ENCODE assay signal across 1 cellular context in genomic region chr7:156620246-156620775, GRCh38.
A peak's percentile ranks its signal among the peaks of the same experiment; 100 is the strongest.
TF ChIP-seq lines count a peak whose summit lies in the region.

No MANE protein-coding gene starts in this region.

TF ChIP-seq in K562, 482 proteins besides CTCF, POLR2A, EP300 and RAD21 (continued from another document and continues in another):
- TF ChIP-seq CREB3 (tag; conservative IDR thresholded peaks at IDR 0.05; ENCODE audit: low read depth) (peak; percentile 95), NR4A1 (CRISPR knock-in tag; IDR thresholded peaks at IDR 0.05) (no peak), NR4A1 (tag; IDR thresholded peaks at IDR 0.05) (peak; percentile 84), ESRRA (IDR thresholded peaks at IDR 0.05; ENCODE audit: borderline replicate concordance, low read depth) (no peak), PTRF (tag; IDR thresholded peaks at IDR 0.05) (peak; percentile 74), KLF6 (CRISPR knock-in tag; IDR thresholded peaks at IDR 0.05; ENCODE audit: borderline replicate concordance) (no peak), GTF2A2 (tag; IDR thresholded peaks at IDR 0.05) (peak; percentile 72; the same call in 1 of the 2 replicates), TEAD1 (CRISPR knock-in tag; IDR thresholded peaks at IDR 0.05) (peak in 1 of 2 experiments; percentile 58; a peak in 1 of 4 replicates), MEF2D (tag; conservative IDR thresholded peaks at IDR 0.05; ENCODE audit: low read depth) (peak; percentile 73; the same call in 1 of the 2 replicates), ZNF395 (CRISPR knock-in tag; IDR thresholded peaks at IDR 0.05) (peak; percentile 28; the same call in 1 of the 2 replicates), ETV1 (tag; conservative IDR thresholded peaks at IDR 0.05; ENCODE audit: low read depth) (0 out of 2 replicates have a peak, but pooled peaks have one; percentile 14), HOMEZ (CRISPR knock-in tag; IDR thresholded peaks at IDR 0.05) (peak; percentile 66; the same call in 1 of the 2 replicates), TAF9B (IDR thresholded peaks at IDR 0.05; ENCODE audit: partially characterized antibody) (no peak), CXXC5 (CRISPR knock-in tag; IDR thresholded peaks at IDR 0.05) (peak; percentile 25; the same call in 1 of the 2 replicates), RBM22 (IDR thresholded peaks at IDR 0.05; ENCODE audit: low read depth, low read length, poor library complexity, severe bottlenecking) (no peak), ZNF561 (CRISPR knock-in tag; conservative IDR thresholded peaks at IDR 0.05) (no peak), ZNF263 (CRISPR knock-in tag; IDR thresholded peaks at IDR 0.05; ENCODE audit: borderline replicate concordance) (no peak), BCL6 (CRISPR knock-in tag; IDR thresholded peaks at IDR 0.05) (peak; percentile 39; the same call in 1 of the 2 replicates), ZNF592 (IDR thresholded peaks at IDR 0.05) (peak; percentile 76), RUNX1 (IDR thresholded peaks at IDR 0.05; ENCODE audit: low read depth) (no peak), PTTG1 (tag; IDR thresholded peaks at IDR 0.05; ENCODE audit: low read depth) (peak; percentile 83), ZNF583 (CRISPR knock-in tag; IDR thresholded peaks at IDR 0.05) (peak; percentile 79; the same call in 1 of the 2 replicates), ZNF165 (CRISPR knock-in tag; IDR thresholded peaks at IDR 0.05; ENCODE audit: borderline replicate concordance) (peak; percentile 64; the same call in 1 of the 2 replicates), ZNF347 (CRISPR knock-in tag; IDR thresholded peaks at IDR 0.05; ENCODE audit: low read depth) (no peak), ZNF311 (CRISPR knock-in tag; IDR thresholded peaks at IDR 0.05) (peak; percentile 59; the same call in 1 of the 2 replicates), IRF9 (tag; IDR thresholded peaks at IDR 0.05) (0 out of 2 replicates have a peak, but pooled peaks have one; percentile 23), DMBX1 (CRISPR knock-in tag; IDR thresholded peaks at IDR 0.05; ENCODE audit: borderline replicate concordance) (peak; percentile 84; the same call in 1 of the 2 replicates), RBM14 (IDR thresholded peaks at IDR 0.05; ENCODE audit: borderline replicate concordance, insufficient read depth, low read depth, low read length) (no peak), KLF1 (tag; IDR thresholded peaks at IDR 0.05) (0 out of 2 replicates have a peak, but pooled peaks have one; percentile 22), POLR2AphosphoS5 (IDR thresholded peaks at IDR 0.05; ENCODE audit: control insufficient read depth, insufficient read depth, low read depth, low read length) (no peak), ZNF224 (CRISPR knock-in tag; IDR thresholded peaks at IDR 0.05) (no peak), HDAC8 (tag; IDR thresholded peaks at IDR 0.05) (peak; percentile 67; the same call in 1 of the 2 replicates), EZH2 (IDR thresholded peaks at IDR 0.05; ENCODE audit: borderline replicate concordance, low read depth, low read length) (no peak), ZBTB17 (CRISPR knock-in tag; IDR thresholded peaks at IDR 0.05) (peak; percentile 40; the same call in 1 of the 2 replicates), ZNF280B (CRISPR knock-in tag; IDR thresholded peaks at IDR 0.05) (no peak), ZNF740 (CRISPR knock-in tag; IDR thresholded peaks at IDR 0.05) (no peak), ZNF740 (tag; IDR thresholded peaks at IDR 0.05) (peak in 1 of 2 experiments; percentile 87; a peak in 2 of 4 replicates)
- TF ChIP-seq, protein P1, sequence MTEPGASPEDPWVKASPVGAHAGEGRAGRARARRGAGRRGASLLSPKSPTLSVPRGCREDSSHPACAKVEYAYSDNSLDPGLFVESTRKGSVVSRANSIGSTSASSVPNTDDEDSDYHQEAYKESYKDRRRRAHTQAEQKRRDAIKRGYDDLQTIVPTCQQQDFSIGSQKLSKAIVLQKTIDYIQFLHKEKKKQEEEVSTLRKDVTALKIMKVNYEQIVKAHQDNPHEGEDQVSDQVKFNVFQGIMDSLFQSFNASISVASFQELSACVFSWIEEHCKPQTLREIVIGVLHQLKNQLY (CRISPR knock-in tag; conservative IDR thresholded peaks at IDR 0.05), result no peak
- TF ChIP-seq, protein P2, sequence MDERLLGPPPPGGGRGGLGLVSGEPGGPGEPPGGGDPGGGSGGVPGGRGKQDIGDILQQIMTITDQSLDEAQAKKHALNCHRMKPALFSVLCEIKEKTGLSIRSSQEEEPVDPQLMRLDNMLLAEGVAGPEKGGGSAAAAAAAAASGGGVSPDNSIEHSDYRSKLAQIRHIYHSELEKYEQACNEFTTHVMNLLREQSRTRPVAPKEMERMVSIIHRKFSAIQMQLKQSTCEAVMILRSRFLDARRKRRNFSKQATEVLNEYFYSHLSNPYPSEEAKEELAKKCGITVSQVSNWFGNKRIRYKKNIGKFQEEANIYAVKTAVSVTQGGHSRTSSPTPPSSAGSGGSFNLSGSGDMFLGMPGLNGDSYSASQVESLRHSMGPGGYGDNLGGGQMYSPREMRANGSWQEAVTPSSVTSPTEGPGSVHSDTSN (CRISPR knock-in tag; IDR thresholded peaks at IDR 0.05; ENCODE audit: low read depth), result no peak
- TF ChIP-seq, protein P2 (tag; conservative IDR thresholded peaks at IDR 0.05; ENCODE audit: low read depth), result peak; percentile 36; the same call in 1 of the 2 replicates
- TF ChIP-seq, protein P3, sequence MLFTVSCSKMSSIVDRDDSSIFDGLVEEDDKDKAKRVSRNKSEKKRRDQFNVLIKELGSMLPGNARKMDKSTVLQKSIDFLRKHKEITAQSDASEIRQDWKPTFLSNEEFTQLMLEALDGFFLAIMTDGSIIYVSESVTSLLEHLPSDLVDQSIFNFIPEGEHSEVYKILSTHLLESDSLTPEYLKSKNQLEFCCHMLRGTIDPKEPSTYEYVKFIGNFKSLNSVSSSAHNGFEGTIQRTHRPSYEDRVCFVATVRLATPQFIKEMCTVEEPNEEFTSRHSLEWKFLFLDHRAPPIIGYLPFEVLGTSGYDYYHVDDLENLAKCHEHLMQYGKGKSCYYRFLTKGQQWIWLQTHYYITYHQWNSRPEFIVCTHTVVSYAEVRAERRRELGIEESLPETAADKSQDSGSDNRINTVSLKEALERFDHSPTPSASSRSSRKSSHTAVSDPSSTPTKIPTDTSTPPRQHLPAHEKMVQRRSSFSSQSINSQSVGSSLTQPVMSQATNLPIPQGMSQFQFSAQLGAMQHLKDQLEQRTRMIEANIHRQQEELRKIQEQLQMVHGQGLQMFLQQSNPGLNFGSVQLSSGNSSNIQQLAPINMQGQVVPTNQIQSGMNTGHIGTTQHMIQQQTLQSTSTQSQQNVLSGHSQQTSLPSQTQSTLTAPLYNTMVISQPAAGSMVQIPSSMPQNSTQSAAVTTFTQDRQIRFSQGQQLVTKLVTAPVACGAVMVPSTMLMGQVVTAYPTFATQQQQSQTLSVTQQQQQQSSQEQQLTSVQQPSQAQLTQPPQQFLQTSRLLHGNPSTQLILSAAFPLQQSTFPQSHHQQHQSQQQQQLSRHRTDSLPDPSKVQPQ (CRISPR knock-in tag; IDR thresholded peaks at IDR 0.05; ENCODE audit: borderline replicate concordance), result no peak
